Comparison of ENCODE assay signal across 12 cellular contexts in the genomic region with DNA sequence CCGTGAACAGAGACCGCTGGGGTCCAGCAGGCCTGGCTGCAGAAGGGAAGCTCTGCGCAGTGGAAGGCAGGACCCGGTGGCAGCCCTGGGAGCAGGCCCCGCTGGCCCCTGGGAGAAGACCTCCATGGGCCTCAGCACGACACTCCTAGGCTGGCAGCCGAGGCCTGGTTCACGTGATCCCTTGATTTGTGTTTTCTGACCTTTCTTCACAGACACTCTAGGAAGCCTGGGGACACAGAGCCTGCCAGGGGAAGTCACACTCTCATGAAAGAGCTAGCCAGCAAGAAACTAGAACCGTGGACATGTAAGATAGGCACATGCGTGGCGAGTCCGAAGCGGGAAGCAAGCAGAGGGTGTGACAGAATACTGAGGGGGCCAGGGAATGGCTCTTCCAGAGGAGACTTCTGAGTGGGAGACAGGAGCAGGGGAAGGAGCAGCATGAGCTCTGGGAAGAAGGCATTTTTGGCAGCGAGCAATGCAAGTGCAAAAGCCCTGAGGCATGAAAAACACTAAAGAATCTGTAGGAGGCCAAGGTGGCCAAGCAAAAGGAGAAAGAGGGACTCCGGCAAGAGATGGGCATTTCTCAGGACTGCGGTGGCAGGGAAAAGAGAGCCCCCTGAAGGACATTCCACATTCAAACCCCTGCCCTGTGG. TPM values are rescaled to one million over a fixed set of nuclear protein-coding genes. Genes with fewer than 3 reads are reported as not detected.
A peak's percentile ranks its signal among the peaks of the same experiment; 100 is the strongest.
DNase-seq lines count a peak whose midpoint lies in the region; ATAC-seq and TF ChIP-seq lines count a peak whose summit lies in the region.
"Had no signal": no experiment of that assay in that cellular context is flagged by ENCODE, and none has a peak within 500 bp of the region (broad histone marks: within the 10 kb centered on the region; RNA-seq: fewer than 3 reads in every experiment).

No MANE protein-coding gene starts in this region.

- ATAC-seq in GM23338 = no peak
- ATAC-seq in HG02840 (IDR thresholded peaks at IDR 0.05; ENCODE audit: low FRiP score, unreplicated experiment) = no peak
- no peak for ATAC-seq in HG03025 (IDR thresholded peaks at IDR 0.05; ENCODE audit: low FRiP score, unreplicated experiment)
- no peak for ATAC-seq in GM19324 (IDR thresholded peaks at IDR 0.05; ENCODE audit: low FRiP score, unreplicated experiment)

- H3K4me1 ChIP-seq in GM23338 (ENCODE audit: insufficient read depth) (peaks cover 6% of the 10 kb centered on the region; the same call in 1 of the 2 replicates), mesodermal cell (ENCODE audit: control insufficient read depth, insufficient read depth, low read length, poor library complexity, severe bottlenecking) (peaks cover 69% of the 10 kb centered on the region), stomach smooth muscle (ENCODE audit: control insufficient read depth, insufficient read depth, low read length) (peaks cover 40% of the 10 kb centered on the region)

- no peaks in the 10 kb centered on the region for H3K79me2 ChIP-seq in GM23338 (replicated peaks; ENCODE audit: insufficient read depth)

- H3K9ac ChIP-seq in stomach smooth muscle (ENCODE audit: low read length in 2 of 2) = peak overlapping the region; percentile 86 to 89

- 88 to 94% methylated on average over 15 to 16 of the region's 16 CpGs for WGBS in mesodermal cell (ENCODE audit: insufficient coverage in 2 of 2), 2 experiments

- H3K27me3 ChIP-seq in GM23338 (ENCODE audit: insufficient read depth) (no peaks in the 10 kb centered on the region), stomach smooth muscle (ENCODE audit: control insufficient read depth in 1 of 2, insufficient read depth in 2 of 2, low read length in 2 of 2) (no peaks in the 10 kb centered on the region)

- no peak overlapping the region for H3K27ac ChIP-seq in GM23338 (ENCODE audit: low read depth)
- peak overlapping the region; percentile 92 for H3K27ac ChIP-seq in coronary artery
- peak overlapping the region; percentile 77 for H3K27ac ChIP-seq in mesodermal cell (ENCODE audit: low read depth, low read length, severe bottlenecking)
- H3K27ac ChIP-seq in stomach smooth muscle (ENCODE audit: low read length) = peak overlapping the region; percentile 100
- H3K27ac ChIP-seq: epithelial cell of prostate had no signal

- DNase-seq in GM23338 (ENCODE audit: low spot score) (no peak), coronary artery (ENCODE audit: low spot score) (peak; percentile 78), NOMO-1 treated with DMSO at 0.1 percent for 48 hours (lab: John Stamatoyannopoulos, UW; ENCODE audit: unreplicated experiment) (no peak)
- DNase-seq: activated T-cell treated with anti-CD3 and anti-CD28 coated beads, Interleukin-2, amount 50 U/mL, for 1 hour; CD4-positive, alpha-beta T cell; NCI-H2171 had no signal

- H3K27ac Mint-ChIP-seq in GM23338 = peak overlapping the region; percentile 19; the same call in 1 of the 2 replicates
- H3K27ac Mint-ChIP-seq: CD4-positive, alpha-beta T cell had no signal

- H3K27me3 Mint-ChIP-seq in GM23338 (ENCODE audit: insufficient read depth, low read depth, poor library complexity) = peaks cover 10% of the 10 kb centered on the region
- H3K27me3 Mint-ChIP-seq: CD4-positive, alpha-beta T cell had no signal

- H3K36me3 Mint-ChIP-seq in GM23338 (ENCODE audit: low read depth) = no peaks in the 10 kb centered on the region; the same call in 2 of the 3 replicates

- H3K9me3 Mint-ChIP-seq in GM23338 = no peaks in the 10 kb centered on the region; the same call in 2 of the 3 replicates
- H3K9me3 Mint-ChIP-seq: CD4-positive, alpha-beta T cell had no signal

- peak overlapping the region; percentile 69; the same call in 1 of the 2 replicates for H2AFZ ChIP-seq in GM23338

- H4K20me1 ChIP-seq in GM23338 (replicated peaks; ENCODE audit: insufficient read depth) = no peaks in the 10 kb centered on the region

- H3K4me3 Mint-ChIP-seq in GM23338 = no peak overlapping the region; the same call in 2 of the 3 replicates
- H3K4me3 Mint-ChIP-seq: CD4-positive, alpha-beta T cell had no signal

- H3F3A ChIP-seq in GM23338 (replicated peaks; ENCODE audit: low read depth) = no peaks in the 10 kb centered on the region

- 0 out of 4 replicates have a peak, but pooled peaks of 1 of the 2 experiments have one; percentile 14 for TF ChIP-seq CTCF in GM23338 (conservative IDR thresholded peaks at IDR 0.05; ENCODE audit: low read depth in 2 of 2)
- no peak for TF ChIP-seq CTCF in coronary artery (IDR thresholded peaks at IDR 0.05)

- H3K9me3 ChIP-seq in mesodermal cell (ENCODE audit: control insufficient read depth, low read length) (no peaks in the 10 kb centered on the region), stomach smooth muscle (ENCODE audit: control insufficient read depth in 2 of 2, low read length in 2 of 2) (no peaks in the 10 kb centered on the region)

- H3K4me2 ChIP-seq in GM23338 = no peak overlapping the region

- H3K36me3 ChIP-seq in GM23338 (ENCODE audit: insufficient read depth) (no peaks in the 10 kb centered on the region), mesodermal cell (ENCODE audit: control insufficient read depth, insufficient read depth, low read length) (no peaks in the 10 kb centered on the region), stomach smooth muscle (ENCODE audit: control insufficient read depth in 2 of 2, insufficient read depth in 2 of 2, low read length in 2 of 2) (peaks cover 35 to 37% of the 10 kb centered on the region in 2 donors)

- H3K4me1 Mint-ChIP-seq in GM23338 = peaks cover 48% of the 10 kb centered on the region

- H3K4me3 ChIP-seq in GM23338 (no peak overlapping the region), coronary artery (peak overlapping the region; percentile 85), mesodermal cell (ENCODE audit: extremely low read depth, insufficient read depth, low read length, poor library complexity, severe bottlenecking) (no peak overlapping the region), stomach smooth muscle (ENCODE audit: low read length in 2 of 2) (peak overlapping the region; percentile 18 to 100)

- H3K9me2 ChIP-seq in GM23338 (ENCODE audit: insufficient read depth) = no peaks in the 10 kb centered on the region

TF ChIP-seq in GM23338, 12 proteins besides CTCF, POLR2A, EP300 and RAD21 (continues in another document):
- TF ChIP-seq NANOG (IDR thresholded peaks at IDR 0.05; ENCODE audit: borderline replicate concordance) (no peak), JUNB (IDR thresholded peaks at IDR 0.05; ENCODE audit: unreplicated experiment) (no peak), ZNF114 (CRISPR knock-in tag; IDR thresholded peaks at IDR 0.05) (no peak), EZH2phosphoT487 (IDR thresholded peaks at IDR 0.05; ENCODE audit: unreplicated experiment) (no peak), CREB1 (CRISPR knock-in tag; IDR thresholded peaks at IDR 0.05; ENCODE audit: low read depth) (no peak), EZH2 (IDR thresholded peaks at IDR 0.05; ENCODE audit: low read depth, unreplicated experiment) (no peak), ZNF331 (CRISPR knock-in tag; IDR thresholded peaks at IDR 0.05; ENCODE audit: low read depth) (no peak), STAT1 (IDR thresholded peaks at IDR 0.05; ENCODE audit: unreplicated experiment) (no peak), POLR2AphosphoS5 (IDR thresholded peaks at IDR 0.05; ENCODE audit: low read depth) (no peak), REST (IDR thresholded peaks at IDR 0.05; ENCODE audit: unreplicated experiment) (no peak)
- TF ChIP-seq, protein P1, sequence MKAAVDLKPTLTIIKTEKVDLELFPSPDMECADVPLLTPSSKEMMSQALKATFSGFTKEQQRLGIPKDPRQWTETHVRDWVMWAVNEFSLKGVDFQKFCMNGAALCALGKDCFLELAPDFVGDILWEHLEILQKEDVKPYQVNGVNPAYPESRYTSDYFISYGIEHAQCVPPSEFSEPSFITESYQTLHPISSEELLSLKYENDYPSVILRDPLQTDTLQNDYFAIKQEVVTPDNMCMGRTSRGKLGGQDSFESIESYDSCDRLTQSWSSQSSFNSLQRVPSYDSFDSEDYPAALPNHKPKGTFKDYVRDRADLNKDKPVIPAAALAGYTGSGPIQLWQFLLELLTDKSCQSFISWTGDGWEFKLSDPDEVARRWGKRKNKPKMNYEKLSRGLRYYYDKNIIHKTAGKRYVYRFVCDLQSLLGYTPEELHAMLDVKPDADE (IDR thresholded peaks at IDR 0.05) = no peak

RNA-seq across cellular contexts. Expression of gene IL17B, which starts 26.6 kb away (rescaled TPM):
- total RNA-seq in GM23338 (2014; rRNA removed; shearing (Covaris generic)) = not detected in 2 replicates
- not detected in 2 replicates for polyA plus RNA-seq in GM23338 (2016; fragmentation: Nextera tagmentation; extraction: Ambion mirVana)
- 1.7 TPM for polyA plus RNA-seq in mesodermal cell (2013, experiment 1 of 2)
- polyA plus RNA-seq in mesodermal cell (2013, experiment 2 of 2) = 1.0 TPM
- total RNA-seq: CD4-positive, alpha-beta T cell had no signal

RNA-seq across cellular contexts. Expression of gene PCYOX1L, which starts 47.8 kb away (rescaled TPM):
- total RNA-seq in GM23338 (2014; rRNA removed; shearing (Covaris generic)) = 10.6 and 14.7 TPM in 2 replicates
- 5.9 and 6.7 TPM in 2 replicates for polyA plus RNA-seq in GM23338 (2016; fragmentation: Nextera tagmentation; extraction: Ambion mirVana)
- polyA plus RNA-seq in mesodermal cell (2013, experiment 1 of 2) = 13.9 TPM
- 13.2 TPM for polyA plus RNA-seq in mesodermal cell (2013, experiment 2 of 2)

Comparison
In these comparisons a context has a peak if more than half of its experiments do, and no peak if none do; other contexts are left out.
1. H3K4me3 ChIP-seq: peak in coronary artery (single experiment) and stomach smooth muscle (2 of 2); none in GM23338 (single experiment) and mesodermal cell (single experiment).